21 cellular contexts compared by ENCODE assay signal in the genomic region with DNA sequence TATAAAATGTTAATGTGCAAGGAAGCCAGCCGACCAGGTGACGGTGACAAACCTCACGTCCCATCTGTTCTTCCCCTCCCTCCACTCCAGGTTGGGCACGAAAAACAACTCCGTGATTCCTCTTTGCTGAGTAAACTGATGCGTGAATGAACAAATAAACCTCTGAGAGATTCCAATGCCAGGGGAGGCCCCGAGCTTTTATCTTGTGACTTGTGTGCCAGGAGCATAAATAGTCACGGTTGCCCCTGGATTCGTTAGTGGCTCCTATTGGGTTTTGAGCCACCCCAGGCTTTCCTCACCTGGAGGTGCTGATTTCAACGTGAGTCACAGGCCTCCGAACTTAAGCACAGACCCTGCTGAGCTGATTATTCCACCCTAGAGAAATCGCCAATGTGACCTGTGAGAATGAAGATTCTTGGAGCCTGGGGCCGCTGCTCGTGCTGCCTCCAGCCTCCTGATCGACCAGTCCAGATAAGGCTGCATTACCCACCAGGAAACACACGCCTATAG.
DNase-seq lines count a peak whose midpoint lies in the region; ATAC-seq and TF ChIP-seq lines count a peak whose summit lies in the region.
"Had no signal": no experiment of that assay in that cellular context is flagged by ENCODE, and none has a peak within 500 bp of the region (broad histone marks: within the 10 kb centered on the region; RNA-seq: fewer than 3 reads in every experiment).

No MANE protein-coding gene starts in this region.

- no peak overlapping the region for H4K91ac ChIP-seq in H9 (ENCODE audit: insufficient read length, low read depth, low read length)

- no peak overlapping the region for H2BK12ac ChIP-seq in H9 (ENCODE audit: insufficient read length, low read depth, low read length)

- H2BK120ac ChIP-seq in H9 (ENCODE audit: low read depth, low read length, poor library complexity, severe bottlenecking) = no peak overlapping the region

- no peak overlapping the region for H2AFZ ChIP-seq in H9 (ENCODE audit: low read length)

- no peaks in the 10 kb centered on the region for H3K36me3 ChIP-seq in HAP-1 (replicated peaks)
- H3K36me3 ChIP-seq: esophagus squamous epithelium, Peyer's patch, transverse colon had no signal

- no peak overlapping the region for H3T11ph ChIP-seq in H9 (ENCODE audit: low read length)

- H3K9ac ChIP-seq in H9 (ENCODE audit: extremely low read depth, insufficient read length, low read length) = no peak overlapping the region

- H3K27ac Mint-ChIP-seq in H9 = no peak overlapping the region
- H3K27ac Mint-ChIP-seq: activated CD8-positive, alpha-beta memory T cell treated with anti-CD3 and anti-CD28 coated beads, Interleukin-2, amount 10 ng/mL, durations not matched to agents 7 days and 5 days; HFFc6; T-cell had no signal

- H3K27me3 ChIP-seq in H9 (ENCODE audit: insufficient read depth, low read length) = no peaks in the 10 kb centered on the region
- H3K27me3 ChIP-seq in HAP-1 (ENCODE audit: low read depth) = no peaks in the 10 kb centered on the region
- H3K27me3 ChIP-seq: Peyer's patch, transverse colon had no signal

- H3K79me1 ChIP-seq in H9 (ENCODE audit: insufficient read depth, low read depth, low read length, poor library complexity, severe bottlenecking) = no peaks in the 10 kb centered on the region

- no peak overlapping the region for H4K8ac ChIP-seq in H9 (replicated peaks; ENCODE audit: insufficient read length, low read depth, low read length)

- intact Hi-C loops in left colon (cut with DNase I, micrococcal nuclease) = no loop called here

- TF ChIP-seq CTCF in H9 (conservative IDR thresholded peaks at IDR 0.05) (no peak), VCaP (conservative IDR thresholded peaks at IDR 0.05) (no peak)

- no peak overlapping the region for H2BK20ac ChIP-seq in H9 (ENCODE audit: low read depth, low read length, poor library complexity, severe bottlenecking)

- no peak overlapping the region for H3K18ac ChIP-seq in H9 (ENCODE audit: insufficient read length, low read depth, low read length)

- H3K9me3 ChIP-seq in H9 (ENCODE audit: control insufficient read depth, low read depth, low read length) (no peaks in the 10 kb centered on the region), HAP-1 (no peaks in the 10 kb centered on the region)
- H3K9me3 ChIP-seq: transverse colon had no signal

- DNase-seq in NCI-H1092 (lab: John Stamatoyannopoulos, UW) (peak; percentile 14), NCI-H1092 treated with DMSO at 0.1 percent for 48 hours (lab: John Stamatoyannopoulos, UW) (no peak), H9 (peak; percentile 38), left colon (no peak), HAP-1 (ENCODE audit: low spot score in 2 of 2) (no peak)
- DNase-seq: 8988T; activated CD8-positive, alpha-beta memory T cell treated with anti-CD3 and anti-CD28 coated beads, Interleukin-2, amount 10 ng/mL, durations not matched to agents 7 days and 5 days; activated effector memory CD4-positive, alpha-beta T cell treated with anti-CD3 and anti-CD28 coated beads, Interleukin-2, amount 50 U/mL, for 16 hours; aorta; esophagus squamous epithelium; head of caudate nucleus; HFFc6; IMR-90; NCI-H524 treated with DMSO at 0.1 percent for 48 hours; Peyer's patch; stimulated activated naive CD4-positive, alpha-beta T cell; T-cell; transverse colon had no signal

- peaks cover 3% of the 10 kb centered on the region; the same call in 1 of the 2 replicates for H3K27me3 Mint-ChIP-seq in H9 (ENCODE audit: low read depth)
- H3K27me3 Mint-ChIP-seq: activated CD8-positive, alpha-beta memory T cell treated with anti-CD3 and anti-CD28 coated beads, Interleukin-2, amount 10 ng/mL, durations not matched to agents 7 days and 5 days; T-cell had no signal

- in situ Hi-C loops in HAP-1 (cut with MboI; ENCODE audit: low sequenced_read_pairs) = no loop called here

- no peak overlapping the region for H2BK5ac ChIP-seq in H9 (ENCODE audit: insufficient read length, low read length)

- no peak overlapping the region for H3K27ac ChIP-seq in H9 (ENCODE audit: insufficient read length, low read depth, low read length)
- peak overlapping the region; percentile 70 for H3K27ac ChIP-seq in VCaP
- H3K27ac ChIP-seq: esophagus squamous epithelium, Peyer's patch, transverse colon had no signal

- H4K5ac ChIP-seq in H9 (ENCODE audit: insufficient read length, low read depth, low read length) = no peak overlapping the region

- H2AK5ac ChIP-seq in H9 (ENCODE audit: insufficient read length, low read length) = no peak overlapping the region

- H3K79me2 ChIP-seq in H9 (ENCODE audit: insufficient read depth, low read length) = no peaks in the 10 kb centered on the region

- no CpG with 5 or more reads among the region's 16 CpGs for WGBS in H9 (ENCODE audit: extremely low coverage, insufficient read length, low lambda C conversion rate)

- H3K9me3 Mint-ChIP-seq in H9 = peaks cover 11 to 18% of the 10 kb centered on the region in 2 experiments

- H3K4me1 Mint-ChIP-seq in H9 = peaks cover 15 to 17% of the 10 kb centered on the region in 2 experiments; a peak in 3 of 4 replicates
- H3K4me1 Mint-ChIP-seq: activated CD8-positive, alpha-beta memory T cell treated with anti-CD3 and anti-CD28 coated beads, Interleukin-2, amount 10 ng/mL, durations not matched to agents 7 days and 5 days; T-cell had no signal

- peaks cover 4 to 14% (median 7%) of the 10 kb centered on the region in 3 experiments; a peak in 6 of 7 replicates for H3K36me3 Mint-ChIP-seq in H9 (ENCODE audit: insufficient read depth in 1 of 3, low read depth in 3 of 3)

- no peak overlapping the region for H3K14ac ChIP-seq in H9 (ENCODE audit: insufficient read depth, low read length)

- peak; percentile 21 for ATAC-seq in left colon
- no peak for ATAC-seq in activated CD4-positive, CD25-positive, alpha-beta regulatory T cell treated with anti-CD3 and anti-CD28 coated beads, Interleukin-2, amount 50 U/mL, for 24 hours
- no peak for ATAC-seq in GM19463 (IDR thresholded peaks at IDR 0.05; ENCODE audit: unreplicated experiment)
- ATAC-seq: activated CD8-positive, alpha-beta memory T cell treated with anti-CD3 and anti-CD28 coated beads, Interleukin-2, amount 10 ng/mL, durations not matched to agents 7 days and 5 days; T-cell had no signal

- H2BK15ac ChIP-seq in H9 (ENCODE audit: low read depth, low read length) = no peak overlapping the region

- no peak overlapping the region for H3K56ac ChIP-seq in H9 (ENCODE audit: insufficient read length, low read depth, low read length)

- H3K4me3 ChIP-seq in HAP-1 = no peak overlapping the region
- H3K4me3 ChIP-seq: esophagus squamous epithelium, Peyer's patch, transverse colon had no signal

- no peaks in the 10 kb centered on the region for H3K23me2 ChIP-seq in H9 (ENCODE audit: insufficient read length, low read depth, low read length, poor library complexity, severe bottlenecking)

- no peak overlapping the region for H3K4me2 ChIP-seq in H9 (ENCODE audit: insufficient read depth, insufficient read length, low read length)

- H3K23ac ChIP-seq in H9 (ENCODE audit: insufficient read length, low read depth, low read length) = no peak overlapping the region

- H3K4me3 Mint-ChIP-seq in H9 = no peak overlapping the region
- H3K4me3 Mint-ChIP-seq: activated CD8-positive, alpha-beta memory T cell treated with anti-CD3 and anti-CD28 coated beads, Interleukin-2, amount 10 ng/mL, durations not matched to agents 7 days and 5 days; HFFc6; T-cell had no signal

- no peaks in the 10 kb centered on the region for H3K4me1 ChIP-seq in H9 (ENCODE audit: insufficient read depth, low read length)
- H3K4me1 ChIP-seq in HAP-1 = no peaks in the 10 kb centered on the region
- H3K4me1 ChIP-seq: Peyer's patch, transverse colon had no signal

- no peak overlapping the region for H3K4ac ChIP-seq in H9 (ENCODE audit: low read depth, low read length)

- H4K20me1 ChIP-seq in H9 (ENCODE audit: control insufficient read depth, insufficient read depth, insufficient read length) = no peaks in the 10 kb centered on the region

Comparison
In these comparisons a context has a peak if more than half of its experiments do, and no peak if none do; other contexts are left out.
1. DNase-seq: peak in NCI-H1092 (single experiment) and H9 (single experiment); none in NCI-H1092 treated with DMSO at 0.1 percent for 48 hours (single experiment), left colon (0 of 2) and HAP-1 (0 of 2).